8 cellular contexts compared by ENCODE assay signal in the genomic region with DNA sequence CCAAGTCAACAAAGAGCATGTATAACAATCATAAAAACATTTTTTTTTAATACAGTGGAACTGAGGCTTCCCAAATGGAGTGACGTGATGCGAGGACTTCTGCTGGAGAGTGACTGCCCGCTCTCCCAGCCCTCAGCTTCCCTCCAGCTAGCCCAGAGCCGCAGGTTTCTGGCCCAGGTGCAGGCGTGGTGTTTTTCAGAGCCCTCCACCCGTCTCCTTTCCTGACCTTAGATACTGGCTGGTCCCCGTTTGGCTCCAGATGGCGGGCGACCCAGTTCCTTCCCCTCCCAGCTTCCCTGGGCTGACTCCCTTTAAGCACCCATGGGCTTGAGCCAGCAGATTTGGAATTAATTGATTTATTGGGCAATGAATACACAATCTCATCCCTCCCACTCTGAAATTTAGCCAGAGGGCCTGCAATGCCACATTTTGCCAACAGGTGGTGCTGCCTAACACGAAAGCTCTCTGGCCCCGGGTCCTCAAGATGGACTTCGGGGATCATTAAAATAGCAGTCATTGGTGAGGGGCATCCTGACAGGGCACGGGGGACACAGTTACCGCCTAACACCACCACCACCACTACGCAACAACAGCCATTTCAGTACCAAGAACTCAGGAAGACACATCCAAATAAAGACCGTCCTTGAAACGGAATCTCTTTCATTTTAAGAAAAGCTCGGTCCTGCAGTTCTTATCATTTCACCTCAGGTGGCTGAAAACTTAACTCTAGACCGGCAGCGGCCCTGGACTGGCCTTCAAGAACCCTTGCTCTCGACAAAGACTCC. TPM values are rescaled to one million over a fixed set of nuclear protein-coding genes. Genes with fewer than 3 reads are reported as not detected.
DNase-seq lines count a peak whose midpoint lies in the region; ATAC-seq and TF ChIP-seq lines count a peak whose summit lies in the region.

No MANE protein-coding gene starts in this region.

- POLR2A ChIA-PET in SK-N-SH (lab: Yijun Ruan, JAX) = interaction anchor here (0.8 to 1.5 kb wide), 3 partner anchors 33 to 36 kb away, joined by 4 to 7 read pairs (median 4); no protein-coding TSS in a partner anchor

- peaks cover 8% of the 10 kb centered on the region for H3K4me1 Mint-ChIP-seq in activated naive CD4-positive, alpha-beta T cell treated with anti-CD3 and anti-CD28 coated beads for 36 hours (ENCODE audit: low read depth)

- H3K9me3 Mint-ChIP-seq in activated naive CD4-positive, alpha-beta T cell treated with anti-CD3 and anti-CD28 coated beads for 36 hours = no peaks in the 10 kb centered on the region

- H3K27ac Mint-ChIP-seq in activated naive CD4-positive, alpha-beta T cell treated with anti-CD3 and anti-CD28 coated beads for 36 hours = no peak overlapping the region

- H3F3A ChIP-seq in DOHH2 (ENCODE audit: control insufficient read depth, insufficient read depth) (no peaks in the 10 kb centered on the region), SK-N-SH (replicated peaks; ENCODE audit: insufficient read depth) (peaks cover 12% of the 10 kb centered on the region)

- H3K9me3 ChIP-seq in DOHH2 (ENCODE audit: control insufficient read depth, insufficient read depth, low read length) = no peaks in the 10 kb centered on the region
- no peaks in the 10 kb centered on the region for H3K9me3 ChIP-seq in SK-N-SH
- H3K9me3 ChIP-seq in upper lobe of right lung = no peaks in the 10 kb centered on the region

- no peak overlapping the region for H3K9ac ChIP-seq in KMS-11
- no peak overlapping the region for H3K9ac ChIP-seq in SK-N-SH

- H3K27me3 ChIP-seq in DOHH2 (ENCODE audit: control insufficient read depth, low read length) (no peaks in the 10 kb centered on the region), KMS-11 (ENCODE audit: insufficient read depth, low read depth) (no peaks in the 10 kb centered on the region), SK-N-SH (ENCODE audit: insufficient read depth) (no peaks in the 10 kb centered on the region), upper lobe of right lung (no peaks in the 10 kb centered on the region)

- H3K36me3 Mint-ChIP-seq in activated naive CD4-positive, alpha-beta T cell treated with anti-CD3 and anti-CD28 coated beads for 36 hours (ENCODE audit: low read depth) = no peaks in the 10 kb centered on the region

- H3K9me2 ChIP-seq in DOHH2 (replicated peaks; ENCODE audit: control insufficient read depth, low read length) = no peaks in the 10 kb centered on the region
- H3K9me2 ChIP-seq in SK-N-SH = no peaks in the 10 kb centered on the region

- H3K4me2 ChIP-seq in DOHH2 (ENCODE audit: low read length) (peak overlapping the region; percentile 14; the same call in 1 of the 2 replicates), KMS-11 (peak overlapping the region; percentile 30; the same call in 1 of the 2 replicates), SK-N-SH (no peak overlapping the region)

- no peak overlapping the region for H3K4me3 ChIP-seq in DOHH2 (ENCODE audit: low read length)
- no peak overlapping the region for H3K4me3 ChIP-seq in KMS-11 (IDR thresholded peaks at IDR 0.05; ENCODE audit: insufficient read depth, low read depth, low read length)
- H3K4me3 ChIP-seq in SK-N-SH (ENCODE audit: low read depth in 2 of 2, low read length in 1 of 2) = no peak overlapping the region; a peak in 1 of 4 replicates
- H3K4me3 ChIP-seq in upper lobe of right lung = no peak overlapping the region

- H3K79me2 ChIP-seq in DOHH2 (ENCODE audit: control insufficient read depth, low read length) (no peaks in the 10 kb centered on the region), KMS-11 (ENCODE audit: insufficient read depth, low read depth) (no peaks in the 10 kb centered on the region), SK-N-SH (ENCODE audit: insufficient read depth) (no peaks in the 10 kb centered on the region)

- CTCF ChIA-PET in SK-N-SH (lab: Yijun Ruan, JAX) = interaction anchor here (0.6 to 16.4 kb wide), 21 partner anchors 9 to 317 kb away, joined by 3 to 606 read pairs (median 5); partner anchors contain the start of genes PPP1R2 and TNK2
- CTCF ChIA-PET in activated naive CD4-positive, alpha-beta T cell treated with anti-CD3 and anti-CD28 coated beads for 36 hours (lab: Charles Lee) = interaction anchor here (0.8 to 5.1 kb wide), 14 partner anchors 9 to 578 kb away, joined by 3 to 96 read pairs (median 4); partner anchors contain the start of gene TNK2

- 27% methylated on average over 19 of the region's 21 CpGs for WGBS in SK-N-SH (ENCODE audit: low lambda C conversion rate)

- ATAC-seq in upper lobe of right lung (peak; percentile 64), HG03039 (IDR thresholded peaks at IDR 0.05; ENCODE audit: unreplicated experiment) (no peak)

- H3K27me3 Mint-ChIP-seq in activated naive CD4-positive, alpha-beta T cell treated with anti-CD3 and anti-CD28 coated beads for 36 hours (ENCODE audit: low read depth) = no peaks in the 10 kb centered on the region

- H4K20me1 ChIP-seq in DOHH2 (ENCODE audit: control insufficient read depth, insufficient read depth, low read depth, low read length) (no peaks in the 10 kb centered on the region), KMS-11 (ENCODE audit: insufficient read depth) (no peaks in the 10 kb centered on the region), SK-N-SH (ENCODE audit: insufficient read depth) (no peaks in the 10 kb centered on the region)

- TF ChIP-seq RAD21 in SK-N-SH (IDR thresholded peaks at IDR 0.05; ENCODE audit: low read length) = peak; percentile 79

- intact Hi-C loops in activated naive CD4-positive, alpha-beta T cell treated with anti-CD3 and anti-CD28 coated beads for 36 hours (cut with micrococcal nuclease) = loop anchor here (1.0 to 10.0 kb wide), 4 partner anchors 35 to 135 kb away; no protein-coding TSS in a partner anchor
- intact Hi-C loops in upper lobe of right lung (cut with DNase I) = no loop called here

- H3K4me1 ChIP-seq in DOHH2 (ENCODE audit: control insufficient read depth, low read length) (peaks cover 3% of the 10 kb centered on the region; the same call in 1 of the 2 replicates), KMS-11 (ENCODE audit: low read depth, poor library complexity, severe bottlenecking) (peaks cover 12% of the 10 kb centered on the region), SK-N-SH (ENCODE audit: control insufficient read depth in 1 of 2, insufficient read depth in 2 of 2, low read depth in 1 of 2, low read length in 1 of 2) (peaks cover 0 to 6% of the 10 kb centered on the region in 2 experiments; a peak in 1 of 4 replicates), upper lobe of right lung (peaks cover 3% of the 10 kb centered on the region)

- DNase-seq in SK-N-SH (peak; percentile 89), germinal center (ENCODE audit: low spot score) (peak; percentile 83), pons (ENCODE audit: low spot score) (peak; percentile 65), upper lobe of right lung (peak; percentile 77)
- peak; percentile 86 for DNase-seq in activated naive CD4-positive, alpha-beta T cell treated with anti-CD3 and anti-CD28 coated beads for 36 hours

- TF ChIP-seq CTCF in DOHH2 (IDR thresholded peaks at IDR 0.05; ENCODE audit: low read depth, low read length, poor library complexity, severe bottlenecking) = peak; percentile 98
- TF ChIP-seq CTCF in KMS-11 (conservative IDR thresholded peaks at IDR 0.05; ENCODE audit: low read depth, low read length) = peak; percentile 99
- TF ChIP-seq CTCF in SK-N-SH (IDR thresholded peaks at IDR 0.05) = peak; percentile 95
- peak; percentile 99 for TF ChIP-seq CTCF in upper lobe of right lung (IDR thresholded peaks at IDR 0.05)

- H3K36me3 ChIP-seq in DOHH2 (ENCODE audit: control insufficient read depth, low read length) (no peaks in the 10 kb centered on the region), KMS-11 (ENCODE audit: insufficient read depth) (no peaks in the 10 kb centered on the region), SK-N-SH (replicated peaks in 1 of 2; ENCODE audit: control insufficient read depth in 1 of 2, insufficient read depth in 2 of 2, low read length in 1 of 2) (peaks cover 0 to 7% of the 10 kb centered on the region in 2 experiments), upper lobe of right lung (no peaks in the 10 kb centered on the region)

- H3K27ac ChIP-seq in DOHH2 (ENCODE audit: low read depth, low read length) = no peak overlapping the region
- H3K27ac ChIP-seq in KMS-11 = no peak overlapping the region
- no peak overlapping the region for H3K27ac ChIP-seq in SK-N-SH (ENCODE audit: low read depth in 2 of 2, low read length in 1 of 2)
- H3K27ac ChIP-seq in upper lobe of right lung = no peak overlapping the region

- peak overlapping the region; percentile 67 for H2AFZ ChIP-seq in KMS-11 (ENCODE audit: low read depth)
- no peak overlapping the region for H2AFZ ChIP-seq in SK-N-SH (ENCODE audit: low read depth)

- H3K4me3 Mint-ChIP-seq in activated naive CD4-positive, alpha-beta T cell treated with anti-CD3 and anti-CD28 coated beads for 36 hours = peak overlapping the region; percentile 58

- TF ChIP-seq EP300 in SK-N-SH (IDR thresholded peaks at IDR 0.05; ENCODE audit: borderline replicate concordance in 1 of 2, low read depth in 1 of 2, low read length in 1 of 2) = no peak

TF ChIP-seq in SK-N-SH, 30 proteins besides CTCF, POLR2A, EP300 and RAD21 (continues in another document):
- TF ChIP-seq NRF1 (IDR thresholded peaks at IDR 0.05; ENCODE audit: low read depth, low read length) (no peak), FOSL2 (IDR thresholded peaks at IDR 0.05; ENCODE audit: borderline replicate concordance, low read depth) (no peak), MXI1 (IDR thresholded peaks at IDR 0.05; ENCODE audit: low read depth, low read length) (no peak), RCOR1 (IDR thresholded peaks at IDR 0.05; ENCODE audit: low read length) (no peak), CHD2 (IDR thresholded peaks at IDR 0.05; ENCODE audit: low read length, partially characterized antibody) (peak; percentile 20)
- TF ChIP-seq, protein P1, sequence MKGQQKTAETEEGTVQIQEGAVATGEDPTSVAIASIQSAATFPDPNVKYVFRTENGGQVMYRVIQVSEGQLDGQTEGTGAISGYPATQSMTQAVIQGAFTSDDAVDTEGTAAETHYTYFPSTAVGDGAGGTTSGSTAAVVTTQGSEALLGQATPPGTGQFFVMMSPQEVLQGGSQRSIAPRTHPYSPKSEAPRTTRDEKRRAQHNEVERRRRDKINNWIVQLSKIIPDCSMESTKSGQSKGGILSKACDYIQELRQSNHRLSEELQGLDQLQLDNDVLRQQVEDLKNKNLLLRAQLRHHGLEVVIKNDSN (IDR thresholded peaks at IDR 0.05; ENCODE audit: borderline replicate concordance, low read depth) = no peak

RNA-seq across cellular contexts. Expression of gene MUC4, which starts 47.5 kb away (rescaled TPM):
- polyA plus RNA-seq in SK-N-SH (2012; rRNA removed) = 0.06 and 0.07 TPM in 2 replicates
- polyA plus RNA-seq in SK-N-SH (2012; cell fraction: cytosol; rRNA removed) = 0.05 TPM in 2 replicates
- polyA plus RNA-seq in SK-N-SH (2012; cell fraction: nucleus; rRNA removed) = 0.04 TPM in 1 of 2 replicates, not detected in the other
- total RNA-seq in activated naive CD4-positive, alpha-beta T cell treated with anti-CD3 and anti-CD28 coated beads for 36 hours = under 1 TPM in 1 of 2 experiments, not detected in 1; 0.02 TPM
- total RNA-seq in upper lobe of right lung = 1.1 TPM

RNA-seq across cellular contexts. Expression of gene TNK2, which starts 49.1 kb away (rescaled TPM):
- polyA plus RNA-seq in SK-N-SH (2012; rRNA removed) = 11.3 and 17.3 TPM in 2 replicates
- 5.5 and 10.9 TPM in 2 replicates for polyA plus RNA-seq in SK-N-SH (2012; cell fraction: cytosol; rRNA removed)
- polyA plus RNA-seq in SK-N-SH (2012; cell fraction: nucleus; rRNA removed) = 119 and 155 TPM in 2 replicates
- total RNA-seq in activated naive CD4-positive, alpha-beta T cell treated with anti-CD3 and anti-CD28 coated beads for 36 hours = 10 to 100 TPM; 40.0 to 46.6 TPM
- 58.8 TPM for total RNA-seq in upper lobe of right lung
